1 cellular context compared by ENCODE assay signal in the genomic region with DNA sequence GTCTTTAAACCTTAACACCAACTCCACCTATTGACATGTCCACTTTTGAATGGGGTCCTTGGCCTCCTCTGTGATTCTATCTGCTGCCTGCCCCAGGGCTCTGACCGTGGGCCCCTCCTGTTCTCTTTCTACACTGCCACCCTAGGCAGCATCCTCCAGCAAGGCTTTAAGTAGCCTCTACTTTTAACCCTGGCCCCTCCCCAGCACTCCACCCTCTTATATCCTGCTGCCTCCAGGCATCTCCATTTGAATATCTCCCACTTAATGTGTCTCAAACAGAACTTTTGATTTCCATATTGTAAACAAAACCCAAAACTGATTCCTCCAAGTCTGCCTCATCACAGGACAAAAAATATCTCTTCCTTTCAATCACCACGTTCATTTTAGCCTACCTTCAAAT.
TF ChIP-seq lines count a peak whose summit lies in the region.

No MANE protein-coding gene starts in this region.

TF ChIP-seq in HCT116, 20 proteins besides CTCF, POLR2A, EP300 and RAD21:
- no peak for TF ChIP-seq CBX3 (IDR thresholded peaks at IDR 0.05; ENCODE audit: low read depth)
- no peak for TF ChIP-seq CEBPB (IDR thresholded peaks at IDR 0.05; ENCODE audit: low read depth)
- no peak for TF ChIP-seq YY1 (IDR thresholded peaks at IDR 0.05; ENCODE audit: extremely low read depth, insufficient replicate concordance, low read depth, low read length)
- TF ChIP-seq FOSL1 (IDR thresholded peaks at IDR 0.05; ENCODE audit: low read depth): no peak
- TF ChIP-seq EZH2phosphoT487 (IDR thresholded peaks at IDR 0.05; ENCODE audit: borderline replicate concordance): no peak
- TF ChIP-seq, protein P1, sequence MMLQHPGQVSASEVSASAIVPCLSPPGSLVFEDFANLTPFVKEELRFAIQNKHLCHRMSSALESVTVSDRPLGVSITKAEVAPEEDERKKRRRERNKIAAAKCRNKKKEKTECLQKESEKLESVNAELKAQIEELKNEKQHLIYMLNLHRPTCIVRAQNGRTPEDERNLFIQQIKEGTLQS (IDR thresholded peaks at IDR 0.05): no peak
- no peak for TF ChIP-seq SRF (IDR thresholded peaks at IDR 0.05; ENCODE audit: low read depth)
- TF ChIP-seq POLR2AphosphoS5 (IDR thresholded peaks at IDR 0.05; ENCODE audit: low read depth, low read length): no peak
- TF ChIP-seq, protein P2, sequence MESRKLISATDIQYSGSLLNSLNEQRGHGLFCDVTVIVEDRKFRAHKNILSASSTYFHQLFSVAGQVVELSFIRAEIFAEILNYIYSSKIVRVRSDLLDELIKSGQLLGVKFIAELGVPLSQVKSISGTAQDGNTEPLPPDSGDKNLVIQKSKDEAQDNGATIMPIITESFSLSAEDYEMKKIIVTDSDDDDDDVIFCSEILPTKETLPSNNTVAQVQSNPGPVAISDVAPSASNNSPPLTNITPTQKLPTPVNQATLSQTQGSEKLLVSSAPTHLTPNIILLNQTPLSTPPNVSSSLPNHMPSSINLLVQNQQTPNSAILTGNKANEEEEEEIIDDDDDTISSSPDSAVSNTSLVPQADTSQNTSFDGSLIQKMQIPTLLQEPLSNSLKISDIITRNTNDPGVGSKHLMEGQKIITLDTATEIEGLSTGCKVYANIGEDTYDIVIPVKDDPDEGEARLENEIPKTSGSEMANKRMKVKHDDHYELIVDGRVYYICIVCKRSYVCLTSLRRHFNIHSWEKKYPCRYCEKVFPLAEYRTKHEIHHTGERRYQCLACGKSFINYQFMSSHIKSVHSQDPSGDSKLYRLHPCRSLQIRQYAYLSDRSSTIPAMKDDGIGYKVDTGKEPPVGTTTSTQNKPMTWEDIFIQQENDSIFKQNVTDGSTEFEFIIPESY (IDR thresholded peaks at IDR 0.05; ENCODE audit: extremely low read depth, insufficient replicate concordance, low read length): no peak
- no peak for TF ChIP-seq ZFX (IDR thresholded peaks at IDR 0.05)
- TF ChIP-seq ELF1 (IDR thresholded peaks at IDR 0.05; ENCODE audit: borderline replicate concordance, low read depth): no peak
TF ChIP-seq in HCT116: peak in this region for 0.
